ENCODE assay signal across 8 cellular contexts in genomic region chr16:87491522-87492240, GRCh38. TPM values are rescaled to one million over a fixed set of nuclear protein-coding genes. Genes with fewer than 3 reads are reported as not detected.
DNase-seq lines count a peak whose midpoint lies in the region; ATAC-seq, FAIRE-seq and TF ChIP-seq lines count a peak whose summit lies in the region.
"Not testable (repeated sequence)": the region's sequence is repeated elsewhere in the genome, so short reads cannot be mapped to it uniquely, and the experiment has no call there.

No MANE protein-coding gene starts in this region.

- peaks cover 12% of the 10 kb centered on the region; the same call in 1 of the 2 replicates for H3K23me2 ChIP-seq in H1 (ENCODE audit: low read depth, low read length)

- not testable (repeated sequence) for TF ChIP-seq POLR2A in H1 (IDR thresholded peaks at IDR 0.05; ENCODE audit: control extremely low read depth in 1 of 2, low read depth in 2 of 2, low read length in 2 of 2); stomach (IDR thresholded peaks at IDR 0.05)

- H2BK15ac ChIP-seq in H1 (ENCODE audit: low read length), result not testable (repeated sequence)

- not testable (repeated sequence) for H3K36me3 Mint-ChIP-seq in CD4-positive, CD25-positive, alpha-beta regulatory T cell; T-cell

- peak overlapping the region; percentile 19 for H3K4me3 ChIP-seq in CD4-positive, CD25-positive, alpha-beta regulatory T cell (ENCODE audit: low read depth, low read length)
- peak overlapping the region; percentile 37 to 58 (median 50) for H3K4me3 ChIP-seq in H1 (ENCODE audit: extremely low read depth in 1 of 4, insufficient read depth in 2 of 4, low read depth in 3 of 4, low read length in 4 of 4)
- peak overlapping the region; percentile 67 for H3K4me3 ChIP-seq in iPS-20b (ENCODE audit: low read length)
- peak overlapping the region; percentile 45 to 52 for H3K4me3 ChIP-seq in neutrophil (ENCODE audit: low read depth in 1 of 2, low read length in 1 of 2)
- H3K4me3 ChIP-seq in stomach, result peak overlapping the region; percentile 51 to 70 (median 58)

- peaks cover 19 to 67% (median 46%) of the 10 kb centered on the region in 4 donors for H3K4me1 Mint-ChIP-seq in CD4-positive, CD25-positive, alpha-beta regulatory T cell
- H3K4me1 Mint-ChIP-seq in T-cell, result peaks cover 55 to 69% (median 63%) of the 10 kb centered on the region in 3 donors

- not testable (repeated sequence) for H3K23ac ChIP-seq in H1 (ENCODE audit: insufficient read length)

- not testable (repeated sequence) for TF ChIP-seq EP300 in H1 (IDR thresholded peaks at IDR 0.05; ENCODE audit: borderline replicate concordance in 1 of 2, low read depth in 2 of 2, low read length in 2 of 2); stomach (IDR thresholded peaks at IDR 0.05)

- not testable (repeated sequence) for H3K56ac ChIP-seq in H1 (replicated peaks; ENCODE audit: insufficient read length, low read depth, low read length)

- peak overlapping the region; percentile 86 to 92 (median 89) for H3K4me3 Mint-ChIP-seq in CD4-positive, CD25-positive, alpha-beta regulatory T cell
- peak overlapping the region; percentile 81 to 89 (median 83) for H3K4me3 Mint-ChIP-seq in T-cell

- peak overlapping the region; percentile 83 to 95 (median 88) for H3K27ac Mint-ChIP-seq in CD4-positive, CD25-positive, alpha-beta regulatory T cell
- peak overlapping the region; percentile 55 to 68 for H3K27ac Mint-ChIP-seq in T-cell

- WGBS in H1 (ENCODE audit: extremely low coverage in 1 of 2, insufficient coverage in 1 of 2, insufficient read length in 1 of 2, insufficient replicate concordance in 2 of 2, low coverage in 1 of 2, low lambda C conversion rate in 2 of 2, missing lambda C conversion rate in 1 of 2), 2 experiments, result 20% methylated on average over 46 of the region's 67 CpGs; no CpG with 5 or more reads in 1 of the 2 experiments
- WGBS in stomach, 5 donors, result 9 to 13% (median 11%) methylated on average over 40 to 67 of the region's 67 CpGs

- H2BK120ac ChIP-seq in H1 (replicated peaks; ENCODE audit: low read depth, low read length), result not testable (repeated sequence)

- H2BK12ac ChIP-seq in H1 (ENCODE audit: low read depth, low read length), result not testable (repeated sequence)

- not testable (repeated sequence) for FAIRE-seq in H1 (lab: Jason Lieb, UNC)

- DNase-seq in CD4-positive, CD25-positive, alpha-beta regulatory T cell, result peak in 2 of 3 donors; percentile 53 to 56
- DNase-seq in HuH-7.5 (ENCODE audit: low spot score) (peak; percentile 54), T-cell (peak in 9 of 34 experiments; percentile 10 to 40 (median 22)), H1 (ENCODE audit: low read depth in 1 of 2, low spot score in 2 of 2) (peak in 1 of 2 experiments; percentile 54), stomach (peak; percentile 39)
- DNase-seq in activated naive CD4-positive, alpha-beta T cell treated with anti-CD3 and anti-CD28 coated beads, Interleukin-2, amount 50 U/mL, for 16 hours, result peak; percentile 36

- not testable (repeated sequence) for H3K4ac ChIP-seq in H1 (replicated peaks; ENCODE audit: insufficient read length, low read depth, low read length)

- not testable (repeated sequence) for H2BK20ac ChIP-seq in H1 (ENCODE audit: low read length)

- H2AFZ ChIP-seq in H1 (ENCODE audit: low read length), result not testable (repeated sequence)

- peaks cover 14 to 17% of the 10 kb centered on the region in 2 experiments for H4K20me1 ChIP-seq in H1 (replicated peaks in 1 of 2; ENCODE audit: control insufficient read depth in 1 of 2, insufficient read depth in 2 of 2, low read length in 2 of 2)

- not testable (repeated sequence) for H3K14ac ChIP-seq in H1 (ENCODE audit: insufficient read length)

- H3K9me3 ChIP-seq in CD4-positive, CD25-positive, alpha-beta regulatory T cell (ENCODE audit: control insufficient read depth in 2 of 2, low read length in 2 of 2); H1 (ENCODE audit: insufficient read depth in 2 of 2, low read depth in 1 of 2, low read length in 1 of 2); iPS-20b (ENCODE audit: insufficient read depth, low read depth, low read length); neutrophil; stomach: not testable (repeated sequence)

- not testable (repeated sequence) for H3K18ac ChIP-seq in H1 (ENCODE audit: extremely low read depth, low read length)

- H4K91ac ChIP-seq in H1 (replicated peaks; ENCODE audit: insufficient read length, low read length), result not testable (repeated sequence)

- H2AK5ac ChIP-seq in H1 (ENCODE audit: low read depth, low read length), result not testable (repeated sequence)

- not testable (repeated sequence) for H4K5ac ChIP-seq in H1 (ENCODE audit: insufficient read length, low read depth, low read length)

- not testable (repeated sequence) for H3K36me3 ChIP-seq in CD4-positive, CD25-positive, alpha-beta regulatory T cell (ENCODE audit: control insufficient read depth, insufficient read depth, low read length); H1 (ENCODE audit: control insufficient read depth in 2 of 4, insufficient read depth in 4 of 4, low read length in 3 of 4); iPS-20b (ENCODE audit: insufficient read depth, low read depth, low read length); neutrophil; stomach

- not testable (repeated sequence) for H2BK5ac ChIP-seq in H1 (ENCODE audit: low read depth, low read length)

- H3K79me1 ChIP-seq in H1 (ENCODE audit: low read depth, low read length), result not testable (repeated sequence)

- peaks cover 9 to 50% of the 10 kb centered on the region in 2 experiments for H3K79me2 ChIP-seq in H1 (ENCODE audit: control insufficient read depth in 1 of 2, insufficient read depth in 2 of 2, low read length in 2 of 2)

- not testable (repeated sequence) for ATAC-seq in CD4-positive, CD25-positive, alpha-beta regulatory T cell (ENCODE audit: low read depth in 2 of 2); T-cell (replicated peaks in 1 of 4)

- POLR2A ChIA-PET in T-cell (lab: Charles Lee), result not testable (repeated sequence)
- POLR2A ChIA-PET in H1 (lab: Charles Lee; ENCODE audit: partially characterized antibody), result interaction anchor here (0.7 kb wide), 1 partner anchor 9 kb away, joined by 3 read pairs; no protein-coding TSS in a partner anchor

- intact Hi-C loops in stomach (cut with DNase I; ENCODE audit: low total_unique reads), result not testable (repeated sequence)

- TF ChIP-seq RAD21 in H1 (IDR thresholded peaks at IDR 0.05 in 1 of 2, conservative IDR thresholded peaks at IDR 0.05 in 1 of 2; ENCODE audit: low read depth in 2 of 2, low read length in 2 of 2), result not testable (repeated sequence)

- H3K27me3 ChIP-seq in CD4-positive, CD25-positive, alpha-beta regulatory T cell (ENCODE audit: control insufficient read depth, insufficient read depth, low read length); H1 (replicated peaks in 1 of 4; ENCODE audit: control insufficient read depth in 3 of 4, extremely low read depth in 1 of 4, insufficient read depth in 3 of 4, low read length in 3 of 4); stomach: not testable (repeated sequence)
- peaks cover 10% of the 10 kb centered on the region; the same call in 1 of the 2 replicates for H3K27me3 ChIP-seq in iPS-20b (ENCODE audit: insufficient read depth, low read length)
- H3K27me3 ChIP-seq in neutrophil, result peaks cover 66% of the 10 kb centered on the region

- CTCF ChIA-PET in T-cell (lab: Charles Lee), result not testable (repeated sequence)
- CTCF ChIA-PET in H1 (lab: Charles Lee; ENCODE audit: partially characterized antibody), result interaction anchor here (0.8 to 1.7 kb wide), 3 partner anchors 26 to 51 kb away, joined by 3 to 7 read pairs (median 3); no protein-coding TSS in a partner anchor

- peaks cover 16% of the 10 kb centered on the region for H3K27me3 Mint-ChIP-seq in CD4-positive, CD25-positive, alpha-beta regulatory T cell
- not testable (repeated sequence) for H3K27me3 Mint-ChIP-seq in T-cell

- H3K9me3 Mint-ChIP-seq in CD4-positive, CD25-positive, alpha-beta regulatory T cell; T-cell: not testable (repeated sequence)

- peak overlapping the region; percentile 78 for H3K27ac ChIP-seq in CD4-positive, CD25-positive, alpha-beta regulatory T cell (ENCODE audit: insufficient read depth, low read length, poor library complexity, severe bottlenecking)
- H3K27ac ChIP-seq in H1 (ENCODE audit: low read depth, low read length); iPS-20b (ENCODE audit: low read length); neutrophil: not testable (repeated sequence)
- peak overlapping the region; percentile 39 to 65 (median 51) for H3K27ac ChIP-seq in stomach

- peak overlapping the region; percentile 82 to 87 for H3K4me2 ChIP-seq in H1 (ENCODE audit: insufficient read depth in 1 of 2, low read depth in 2 of 2, low read length in 2 of 2)

- peaks cover 63% of the 10 kb centered on the region for H3K4me1 ChIP-seq in CD4-positive, CD25-positive, alpha-beta regulatory T cell (ENCODE audit: control insufficient read depth, insufficient read depth, low read length, poor library complexity, severe bottlenecking)
- H3K4me1 ChIP-seq in H1 (replicated peaks in 1 of 4; ENCODE audit: control insufficient read depth in 3 of 4, insufficient read depth in 4 of 4, low read length in 3 of 4) (peaks cover 9 to 23% (median 13%) of the 10 kb centered on the region in 4 experiments), iPS-20b (ENCODE audit: insufficient read depth, low read length) (peaks cover 12% of the 10 kb centered on the region; the same call in 1 of the 2 replicates), neutrophil (ENCODE audit: control insufficient read depth in 1 of 2, insufficient read depth in 1 of 2, low read depth in 1 of 2, low read length in 1 of 2) (peaks cover 22 to 37% of the 10 kb centered on the region in 2 experiments), stomach (peaks cover 44 to 64% (median 58%) of the 10 kb centered on the region in 4 donors)

- H4K8ac ChIP-seq in H1 (ENCODE audit: extremely low read depth, insufficient read depth, low read length), result peak overlapping the region; percentile 85; the same call in 1 of the 2 replicates

- TF ChIP-seq CTCF in H1 (IDR thresholded peaks at IDR 0.05; ENCODE audit: control extremely low read depth in 1 of 3, insufficient read depth in 1 of 3, low read depth in 1 of 3, low read length in 3 of 3); neutrophil (IDR thresholded peaks at IDR 0.05); stomach (IDR thresholded peaks at IDR 0.05): not testable (repeated sequence)

- H3K9ac ChIP-seq in H1 (replicated peaks in 1 of 4; ENCODE audit: extremely low read depth in 1 of 4, low read depth in 3 of 4, low read length in 3 of 4) (peak overlapping the region; percentile 1 to 72 (median 40); a peak in 4 of 7 replicates), iPS-20b (ENCODE audit: low read depth, low read length) (peak overlapping the region; percentile 41; the same call in 1 of the 2 replicates)

RNA-seq across cellular contexts. Expression of gene ZCCHC14, which starts 1.1 kb away (rescaled TPM):
- 33.7 TPM for total RNA-seq in CD4-positive, CD25-positive, alpha-beta regulatory T cell
- polyA plus RNA-seq in CD4-positive, CD25-positive, alpha-beta regulatory T cell, result 1 to 10 TPM; 1.6 to 2.2 (median 1.8) TPM
- total RNA-seq in T-cell, result 10 to 100 TPM; 23.7 to 32.6 (median 27.3) TPM
- total RNA-seq in H1 (2021; fragmentation: NEBNext Ultra II Directional; extraction: Animal tissue kit (Norgen Biotek cat#: 25700)), result 27.1 and 28.2 TPM in 2 replicates
- polyA plus RNA-seq in H1 (2011; rRNA removed), result 8.2 and 15.6 TPM in 2 replicates
- polyA plus RNA-seq in H1 (2011; cell fraction: cytosol; rRNA removed), result 6.5 TPM
- 44.9 TPM for polyA plus RNA-seq in H1 (2011; cell fraction: nucleus; rRNA removed)
- polyA plus RNA-seq in H1 (2012, experiment 1 of 2), result 14.6 to 17.2 TPM (median 16.2 TPM) in 4 replicates
- 3.6 TPM for polyA plus RNA-seq in H1 (2012, experiment 2 of 2)
- polyA plus RNA-seq in H1 (2013, experiment 1 of 2), result 13.4 TPM
- polyA plus RNA-seq in H1 (2013, experiment 2 of 2), result 13.2 TPM
- 7.8 and 11.3 TPM in 2 replicates for polyA minus RNA-seq in H1 (2011; rRNA and poly(A)+ RNA removed)
- 16.9 TPM for polyA minus RNA-seq in H1 (2011; cell fraction: cytosol; rRNA and poly(A)+ RNA removed)
- polyA minus RNA-seq in H1 (2011; cell fraction: nucleus; rRNA and poly(A)+ RNA removed), result 19.5 TPM
- total RNA-seq in stomach, result 10 to 100 TPM; 15.9 to 25.9 (median 21.3) TPM
- polyA plus RNA-seq in stomach, result 1 to 10 TPM; 5.4 to 6.7 (median 6.4) TPM
